33 cellular contexts compared by ENCODE assay signal in the genomic region with DNA sequence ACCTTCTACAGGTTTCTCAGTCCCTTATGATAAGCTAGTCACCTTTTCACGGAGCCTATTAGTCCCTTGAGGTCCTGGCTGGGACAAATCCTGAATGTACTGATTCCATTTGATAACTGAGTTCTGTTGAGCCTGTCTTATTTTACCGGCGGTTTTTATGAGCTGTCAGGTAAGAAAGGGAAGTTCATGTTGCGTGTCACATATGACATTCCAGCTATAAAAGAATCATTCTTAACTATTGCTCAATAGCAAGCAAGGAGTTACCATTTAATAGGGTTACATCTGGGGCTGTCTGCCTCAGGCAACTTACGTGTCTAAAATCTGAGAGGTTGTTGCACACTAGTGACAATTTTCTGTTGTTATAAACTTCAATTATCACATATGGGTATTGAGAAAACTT.
"Had no signal": no experiment of that assay in that cellular context is flagged by ENCODE, and none has a peak within 500 bp of the region (broad histone marks: within the 10 kb centered on the region; RNA-seq: fewer than 3 reads in every experiment).

No MANE protein-coding gene starts in this region.

- H3K4me3 Mint-ChIP-seq: activated CD8-positive, alpha-beta T cell treated with anti-CD3 and anti-CD28 coated beads for 36 hours; activated naive CD4-positive, alpha-beta T cell treated with anti-CD3 and anti-CD28 coated beads for 36 hours; activated naive CD4-positive, alpha-beta T cell treated with anti-CD3 and anti-CD28 coated beads, Interleukin-2, amount 50 U/mL, for 24 hours; activated naive CD8-positive, alpha-beta T cell treated with anti-CD3 and anti-CD28 coated beads for 36 hours; activated naive CD8-positive, alpha-beta T cell treated with anti-CD3 and anti-CD28 coated beads, Interleukin-2, amount 50 U/mL, for 24 hours; activated T-helper 1 cell treated with anti-CD3 and anti-CD28 coated beads, Interleukin-12 subunit alpha, Interleukin-12 subunit beta, Interleukin-2, Interleukin-4 antibody, amounts not matched to agents 30 ng/mL and 10 ng/mL and 1 ng/mL, durations not matched to agents 14 hours and 24 hours and 36 hours; dendritic cell treated with granulocyte-macrophage colony-stimulating factor and Interleukin-4, amounts not matched to agents 40 ng/mL and 50 ng/mL, for 4 days; endodermal cell; WTC11 had no signal

- H3K4me3 ChIP-seq: adrenal gland, body of pancreas, cardiac muscle cell, coronary artery, dorsolateral prefrontal cortex, esophagus muscularis mucosa, gastroesophageal sphincter, heart right ventricle had no signal

- H3K27me3 ChIP-seq: adrenal gland, body of pancreas, cardiac muscle cell, dorsolateral prefrontal cortex, esophagus muscularis mucosa, gastroesophageal sphincter, heart right ventricle had no signal

- H3K27ac ChIP-seq: adrenal gland, body of pancreas, cardiac muscle cell, coronary artery, dorsolateral prefrontal cortex, esophagus muscularis mucosa, gastroesophageal sphincter, heart right ventricle, VCaP had no signal

- H3K27ac Mint-ChIP-seq: activated CD8-positive, alpha-beta T cell treated with anti-CD3 and anti-CD28 coated beads for 36 hours; activated naive CD4-positive, alpha-beta T cell treated with anti-CD3 and anti-CD28 coated beads for 36 hours; activated naive CD4-positive, alpha-beta T cell treated with anti-CD3 and anti-CD28 coated beads, Interleukin-2, amount 50 U/mL, for 24 hours; activated naive CD8-positive, alpha-beta T cell treated with anti-CD3 and anti-CD28 coated beads for 36 hours; activated naive CD8-positive, alpha-beta T cell treated with anti-CD3 and anti-CD28 coated beads, Interleukin-2, amount 50 U/mL, for 24 hours; activated T-helper 1 cell treated with anti-CD3 and anti-CD28 coated beads, Interleukin-12 subunit alpha, Interleukin-12 subunit beta, Interleukin-2, Interleukin-4 antibody, amounts not matched to agents 30 ng/mL and 10 ng/mL and 1 ng/mL, durations not matched to agents 14 hours and 24 hours and 36 hours; activated T-helper 2 cell treated with anti-CD3 and anti-CD28 coated beads, Interferon-gamma antibody, Interleukin-2, Interleukin-4, amounts not matched to agents 10 μg/mL and 5 μg/mL and 100 μg/mL, durations not matched to agents 14 hours and 24 hours and 36 hours; dendritic cell treated with granulocyte-macrophage colony-stimulating factor and Interleukin-4, amounts not matched to agents 40 ng/mL and 50 ng/mL, for 4 days; endodermal cell; WTC11 had no signal

- H3K27me3 Mint-ChIP-seq: activated CD8-positive, alpha-beta T cell treated with anti-CD3 and anti-CD28 coated beads for 36 hours; activated naive CD4-positive, alpha-beta T cell treated with anti-CD3 and anti-CD28 coated beads, Interleukin-2, amount 50 U/mL, for 24 hours; activated naive CD8-positive, alpha-beta T cell treated with anti-CD3 and anti-CD28 coated beads for 36 hours; activated naive CD8-positive, alpha-beta T cell treated with anti-CD3 and anti-CD28 coated beads, Interleukin-2, amount 50 U/mL, for 24 hours; dendritic cell treated with granulocyte-macrophage colony-stimulating factor and Interleukin-4, amounts not matched to agents 40 ng/mL and 50 ng/mL, for 4 days had no signal

- DNase-seq: activated CD4-positive, alpha-beta T cell treated with anti-CD3 and anti-CD28 coated beads for 1 hour; activated CD4-positive, alpha-beta T cell treated with anti-CD3 and anti-CD28 coated beads for 4 hours; activated CD4-positive, alpha-beta T cell treated with anti-CD3 and anti-CD28 coated beads, Interleukin-2, amount 50 U/mL, for 1 hour; activated CD4-positive, alpha-beta T cell treated with anti-CD3 and anti-CD28 coated beads, Interleukin-2, amount 50 U/mL, for 48 hours; activated CD8-positive, alpha-beta memory T cell treated with anti-CD3 and anti-CD28 coated beads for 24 hours; activated CD8-positive, alpha-beta T cell treated with anti-CD3 and anti-CD28 coated beads for 36 hours; activated effector memory CD4-positive, alpha-beta T cell treated with anti-CD3 and anti-CD28 coated beads, Interleukin-2, amount 50 U/mL, for 16 hours; activated naive CD4-positive, alpha-beta T cell treated with anti-CD3 and anti-CD28 coated beads for 36 hours; activated naive CD8-positive, alpha-beta T cell treated with anti-CD3 and anti-CD28 coated beads for 36 hours; activated naive CD8-positive, alpha-beta T cell treated with anti-CD3 and anti-CD28 coated beads, Interleukin-2, amount 50 U/mL, for 24 hours; activated T-cell treated with anti-CD3 and anti-CD28 coated beads, Interleukin-2, amount 50 U/mL, for 48 hours; adrenal gland; amygdala; aorta; body of pancreas; central memory CD4-positive, alpha-beta T cell; dorsolateral prefrontal cortex; effector memory CD4-positive, alpha-beta T cell; endodermal cell; erythroblast; foreskin melanocyte; heart right ventricle; T-helper 2 cell had no signal

- H3K36me3 ChIP-seq: adrenal gland, cardiac muscle cell, esophagus muscularis mucosa, gastroesophageal sphincter, heart right ventricle had no signal

- H3K9me3 ChIP-seq: adrenal gland, body of pancreas, esophagus muscularis mucosa, gastroesophageal sphincter had no signal

- H3K9me3 Mint-ChIP-seq: activated naive CD8-positive, alpha-beta T cell treated with anti-CD3 and anti-CD28 coated beads for 36 hours; endodermal cell had no signal

- H3K4me1 ChIP-seq: adrenal gland, body of pancreas, esophagus muscularis mucosa, gastroesophageal sphincter, heart right ventricle had no signal

- H3K36me3 Mint-ChIP-seq: activated naive CD4-positive, alpha-beta T cell treated with anti-CD3 and anti-CD28 coated beads, Interleukin-2, amount 50 U/mL, for 24 hours; activated naive CD8-positive, alpha-beta T cell treated with anti-CD3 and anti-CD28 coated beads for 36 hours; WTC11 had no signal

- H3K4me1 Mint-ChIP-seq: activated naive CD4-positive, alpha-beta T cell treated with anti-CD3 and anti-CD28 coated beads, Interleukin-2, amount 50 U/mL, for 24 hours; activated naive CD8-positive, alpha-beta T cell treated with anti-CD3 and anti-CD28 coated beads for 36 hours; activated naive CD8-positive, alpha-beta T cell treated with anti-CD3 and anti-CD28 coated beads, Interleukin-2, amount 50 U/mL, for 24 hours; endodermal cell; WTC11 had no signal
